In genomic region chr11:93642416-93642815, GRCh38 we compare ENCODE assay signal across 33 cellular contexts.
"Had no signal": no experiment of that assay in that cellular context is flagged by ENCODE, and none has a peak within 500 bp of the region (broad histone marks: within the 10 kb centered on the region; RNA-seq: fewer than 3 reads in every experiment).

No MANE protein-coding gene starts in this region.

- DNase-seq: activated B cell treated with CpG ODN at 0.5 μM for 24 hours; activated CD4-positive, alpha-beta memory T cell treated with anti-CD3 and anti-CD28 coated beads for 36 hours; activated CD4-positive, alpha-beta T cell treated with anti-CD3 and anti-CD28 coated beads for 48 hours; activated CD4-positive, alpha-beta T cell treated with anti-CD3 and anti-CD28 coated beads, Interleukin-2, amount 50 U/mL, for 1 hour; activated CD8-positive, alpha-beta memory T cell treated with anti-CD3 and anti-CD28 coated beads, Interleukin-2, amount 10 ng/mL, durations not matched to agents 7 days and 5 days; activated CD8-positive, alpha-beta memory T cell treated with anti-CD3 and anti-CD28 coated beads, Interleukin-2, amount 50 U/mL, for 4 hours; activated CD8-positive, alpha-beta T cell treated with anti-CD3 and anti-CD28 coated beads, Interleukin-2, amount 10 ng/mL, durations not matched to agents 7 days and 5 days; activated gamma-delta T cell; activated naive CD4-positive, alpha-beta T cell; activated naive CD4-positive, alpha-beta T cell treated with anti-CD3 and anti-CD28 coated beads, Interleukin-2, amount 10 ng/mL, durations not matched to agents 7 days and 5 days; activated naive CD8-positive, alpha-beta T cell treated with anti-CD3 and anti-CD28 coated beads, Interleukin-2, amount 10 ng/mL, durations not matched to agents 7 days and 5 days; activated T-cell treated with anti-CD3 and anti-CD28 coated beads, Interleukin-2, amount 50 U/mL, for 24 hours; activated T-cell treated with anti-CD3 and anti-CD28 coated beads, Interleukin-2, amount 50 U/mL, for 72 hours; dorsolateral prefrontal cortex; effector memory CD4-positive, alpha-beta T cell; erythroblast; foreskin keratinocyte; gastrocnemius medialis; glutamatergic neuron; heart left ventricle; SW 1271; T-cell; T1000 had no signal

- H3K27me3 Mint-ChIP-seq: activated B cell treated with CpG ODN at 0.5 μM for 24 hours; activated naive CD4-positive, alpha-beta T cell treated with anti-CD3 and anti-CD28 coated beads, Interleukin-2, amount 10 ng/mL, durations not matched to agents 7 days and 5 days; activated T-cell treated with anti-CD3 and anti-CD28 coated beads, Interleukin-2, amount 50 U/mL, for 24 hours; dendritic cell treated with granulocyte-macrophage colony-stimulating factor and Interleukin-4, amounts not matched to agents 40 ng/mL and 50 ng/mL, for 4 days had no signal

- H3K27ac Mint-ChIP-seq: activated B cell treated with CpG ODN at 0.5 μM for 24 hours; activated CD4-positive, alpha-beta memory T cell treated with anti-CD3 and anti-CD28 coated beads for 36 hours; activated CD8-positive, alpha-beta memory T cell treated with anti-CD3 and anti-CD28 coated beads, Interleukin-2, amount 10 ng/mL, durations not matched to agents 7 days and 5 days; activated CD8-positive, alpha-beta T cell treated with anti-CD3 and anti-CD28 coated beads, Interleukin-2, amount 10 ng/mL, durations not matched to agents 7 days and 5 days; activated naive CD4-positive, alpha-beta T cell treated with anti-CD3 and anti-CD28 coated beads, Interleukin-2, amount 10 ng/mL, durations not matched to agents 7 days and 5 days; activated naive CD4-positive, alpha-beta T cell treated with anti-CD3 and anti-CD28 coated beads, Interleukin-2, amount 50 U/mL, for 72 hours; activated naive CD8-positive, alpha-beta T cell treated with anti-CD3 and anti-CD28 coated beads, Interleukin-2, amount 10 ng/mL, durations not matched to agents 7 days and 5 days; activated T-cell treated with anti-CD3 and anti-CD28 coated beads, Interleukin-2, amount 50 U/mL, for 24 hours; activated T-cell treated with anti-CD3 and anti-CD28 coated beads, Interleukin-2, amount 50 U/mL, for 72 hours; brain; dendritic cell treated with granulocyte-macrophage colony-stimulating factor and Interleukin-4, amounts not matched to agents 40 ng/mL and 50 ng/mL, for 4 days; T-cell; T-helper 1 cell treated with Interleukin-12 subunit alpha and Interleukin-12 subunit beta and Interleukin-4 antibody, amounts not matched to agents 30 μg/mL and 1 μg/mL, for 36 hours; T-helper 2 cell treated with Interferon-gamma antibody and Interleukin-4, amounts not matched to agents 5 μg/mL and 100 μg/mL, for 36 hours had no signal

- H3K36me3 Mint-ChIP-seq: activated CD4-positive, alpha-beta memory T cell treated with anti-CD3 and anti-CD28 coated beads for 36 hours; activated CD8-positive, alpha-beta memory T cell treated with anti-CD3 and anti-CD28 coated beads, Interleukin-2, amount 10 ng/mL, durations not matched to agents 7 days and 5 days; activated naive CD4-positive, alpha-beta T cell treated with anti-CD3 and anti-CD28 coated beads, Interleukin-2, amount 10 ng/mL, durations not matched to agents 7 days and 5 days; activated naive CD4-positive, alpha-beta T cell treated with anti-CD3 and anti-CD28 coated beads, Interleukin-2, amount 50 U/mL, for 72 hours; activated naive CD8-positive, alpha-beta T cell treated with anti-CD3 and anti-CD28 coated beads, Interleukin-2, amount 10 ng/mL, durations not matched to agents 7 days and 5 days; brain; T-cell had no signal

- H3K4me1 Mint-ChIP-seq: activated B cell treated with CpG ODN at 0.5 μM for 24 hours; brain; central memory CD8-positive, alpha-beta T cell had no signal

- H3K4me1 ChIP-seq: ascending aorta, esophagus muscularis mucosa, foreskin keratinocyte, gastrocnemius medialis, heart left ventricle had no signal

- H3K27ac ChIP-seq: ascending aorta, coronary artery, dorsolateral prefrontal cortex, esophagus muscularis mucosa, foreskin keratinocyte, gastrocnemius medialis, heart left ventricle had no signal

- ATAC-seq: activated CD4-positive, CD25-positive, alpha-beta regulatory T cell treated with anti-CD3 and anti-CD28 coated beads, Interleukin-2, amount 50 U/mL, for 24 hours; activated CD8-positive, alpha-beta memory T cell treated with anti-CD3 and anti-CD28 coated beads, Interleukin-2, amount 10 ng/mL, durations not matched to agents 7 days and 5 days; activated CD8-positive, alpha-beta T cell treated with anti-CD3 and anti-CD28 coated beads, Interleukin-2, amount 10 ng/mL, durations not matched to agents 7 days and 5 days; activated naive CD4-positive, alpha-beta T cell treated with anti-CD3 and anti-CD28 coated beads, Interleukin-2, amount 50 U/mL, for 72 hours; activated T-cell treated with anti-CD3 and anti-CD28 coated beads, Interleukin-2, amount 50 U/mL, for 72 hours; foreskin keratinocyte; gastrocnemius medialis; heart left ventricle; T-cell had no signal

- H3K9me3 Mint-ChIP-seq: activated B cell treated with CpG ODN at 0.5 μM for 24 hours; activated CD4-positive, alpha-beta memory T cell treated with anti-CD3 and anti-CD28 coated beads for 36 hours; activated naive CD4-positive, alpha-beta T cell treated with anti-CD3 and anti-CD28 coated beads, Interleukin-2, amount 10 ng/mL, durations not matched to agents 7 days and 5 days; activated naive CD4-positive, alpha-beta T cell treated with anti-CD3 and anti-CD28 coated beads, Interleukin-2, amount 50 U/mL, for 72 hours; activated naive CD8-positive, alpha-beta T cell treated with anti-CD3 and anti-CD28 coated beads, Interleukin-2, amount 10 ng/mL, durations not matched to agents 7 days and 5 days; activated T-cell treated with anti-CD3 and anti-CD28 coated beads, Interleukin-2, amount 50 U/mL, for 24 hours; activated T-cell treated with anti-CD3 and anti-CD28 coated beads, Interleukin-2, amount 50 U/mL, for 72 hours; brain; central memory CD8-positive, alpha-beta T cell; dendritic cell treated with granulocyte-macrophage colony-stimulating factor and Interleukin-4, amounts not matched to agents 40 ng/mL and 50 ng/mL, for 4 days; T-cell; T-helper 1 cell treated with Interleukin-12 subunit alpha and Interleukin-12 subunit beta and Interleukin-4 antibody, amounts not matched to agents 30 μg/mL and 1 μg/mL, for 36 hours; T-helper 2 cell treated with Interferon-gamma antibody and Interleukin-4, amounts not matched to agents 5 μg/mL and 100 μg/mL, for 36 hours had no signal

- H3K4me3 Mint-ChIP-seq: activated B cell treated with CpG ODN at 0.5 μM for 24 hours; activated CD4-positive, alpha-beta memory T cell treated with anti-CD3 and anti-CD28 coated beads for 36 hours; activated CD8-positive, alpha-beta memory T cell treated with anti-CD3 and anti-CD28 coated beads, Interleukin-2, amount 10 ng/mL, durations not matched to agents 7 days and 5 days; activated CD8-positive, alpha-beta T cell treated with anti-CD3 and anti-CD28 coated beads, Interleukin-2, amount 10 ng/mL, durations not matched to agents 7 days and 5 days; activated naive CD4-positive, alpha-beta T cell treated with anti-CD3 and anti-CD28 coated beads, Interleukin-2, amount 10 ng/mL, durations not matched to agents 7 days and 5 days; activated naive CD8-positive, alpha-beta T cell treated with anti-CD3 and anti-CD28 coated beads, Interleukin-2, amount 10 ng/mL, durations not matched to agents 7 days and 5 days; activated T-cell treated with anti-CD3 and anti-CD28 coated beads, Interleukin-2, amount 50 U/mL, for 24 hours; activated T-cell treated with anti-CD3 and anti-CD28 coated beads, Interleukin-2, amount 50 U/mL, for 72 hours; brain; central memory CD8-positive, alpha-beta T cell; dendritic cell treated with granulocyte-macrophage colony-stimulating factor and Interleukin-4, amounts not matched to agents 40 ng/mL and 50 ng/mL, for 4 days; T-cell; T-helper 1 cell treated with Interleukin-12 subunit alpha and Interleukin-12 subunit beta and Interleukin-4 antibody, amounts not matched to agents 30 μg/mL and 1 μg/mL, for 36 hours; T-helper 2 cell treated with Interferon-gamma antibody and Interleukin-4, amounts not matched to agents 5 μg/mL and 100 μg/mL, for 36 hours had no signal

- H3K27me3 ChIP-seq: ascending aorta, esophagus muscularis mucosa, gastrocnemius medialis had no signal

- H3K36me3 ChIP-seq: ascending aorta, esophagus muscularis mucosa, gastrocnemius medialis, heart left ventricle had no signal

- H3K9me3 ChIP-seq: ascending aorta, esophagus muscularis mucosa, gastrocnemius medialis, heart left ventricle had no signal

- H3K4me3 ChIP-seq: ascending aorta, coronary artery, dorsolateral prefrontal cortex, esophagus muscularis mucosa, gastrocnemius medialis, heart left ventricle had no signal
